Comparison of ENCODE assay signal across 27 cellular contexts in the genomic region with DNA sequence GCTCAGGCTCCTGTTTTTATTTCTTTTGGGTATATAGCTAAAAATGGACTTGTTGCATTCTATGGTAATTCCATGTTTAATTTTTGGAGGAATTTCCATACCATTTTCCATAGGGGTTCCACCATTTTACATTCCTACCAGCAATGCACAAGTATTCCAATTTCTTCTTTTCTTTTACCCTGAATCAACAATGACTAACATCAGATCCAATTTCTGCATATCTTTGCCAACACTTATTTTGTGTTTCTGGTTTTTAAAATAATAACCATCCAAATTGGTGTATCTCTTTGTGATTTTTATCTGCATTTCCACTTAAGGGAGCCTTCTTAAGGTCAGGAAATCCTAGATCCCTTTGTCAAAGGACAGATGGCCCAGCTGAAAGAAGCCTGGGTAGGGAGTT. TPM values are rescaled to one million over a fixed set of nuclear protein-coding genes. Genes with fewer than 3 reads are reported as not detected.
A peak's percentile ranks its signal among the peaks of the same experiment; 100 is the strongest.
DNase-seq lines count a peak whose midpoint lies in the region; ATAC-seq and TF ChIP-seq lines count a peak whose summit lies in the region.
"Had no signal": no experiment of that assay in that cellular context is flagged by ENCODE, and none has a peak within 500 bp of the region (broad histone marks: within the 10 kb centered on the region; RNA-seq: fewer than 3 reads in every experiment).

No MANE protein-coding gene starts in this region.

- no peak overlapping the region for H3K4me3 Mint-ChIP-seq in effector memory CD8-positive, alpha-beta T cell
- H3K4me3 Mint-ChIP-seq in osteocyte (ENCODE audit: unreplicated experiment), result no peak overlapping the region
- H3K4me3 Mint-ChIP-seq: activated CD4-positive, alpha-beta T cell treated with anti-CD3 and anti-CD28 coated beads, Interleukin-2, amount 10 ng/mL, durations not matched to agents 7 days and 5 days; CD8-positive, alpha-beta T cell; central memory CD8-positive, alpha-beta T cell; T-helper 1 cell treated with Interleukin-12 subunit alpha and Interleukin-12 subunit beta and Interleukin-4 antibody, amounts not matched to agents 30 μg/mL and 1 μg/mL, for 36 hours had no signal

- TF ChIP-seq CTCF in RWPE2 (IDR thresholded peaks at IDR 0.05; ENCODE audit: poor library complexity, severe bottlenecking), result no peak
- no peak for TF ChIP-seq CTCF in osteocyte (IDR thresholded peaks at IDR 0.05)
- no peak for TF ChIP-seq CTCF in upper lobe of right lung (IDR thresholded peaks at IDR 0.05)

- peaks cover 62% of the 10 kb centered on the region for H3K36me3 Mint-ChIP-seq in effector memory CD8-positive, alpha-beta T cell (ENCODE audit: insufficient read depth)
- H3K36me3 Mint-ChIP-seq in osteocyte (ENCODE audit: unreplicated experiment), result peaks cover 4% of the 10 kb centered on the region
- H3K36me3 Mint-ChIP-seq: IgD-negative memory B cell had no signal

- peaks cover 0 to 9% of the 10 kb centered on the region in 2 donors for H3K4me1 Mint-ChIP-seq in effector memory CD8-positive, alpha-beta T cell (ENCODE audit: low read depth in 2 of 2)
- peaks cover 67% of the 10 kb centered on the region for H3K4me1 Mint-ChIP-seq in osteocyte (ENCODE audit: unreplicated experiment)
- H3K4me1 Mint-ChIP-seq: activated CD4-positive, alpha-beta T cell treated with anti-CD3 and anti-CD28 coated beads, Interleukin-2, amount 10 ng/mL, durations not matched to agents 7 days and 5 days; central memory CD8-positive, alpha-beta T cell had no signal

- no peaks in the 10 kb centered on the region for H3K9me3 Mint-ChIP-seq in effector memory CD8-positive, alpha-beta T cell
- H3K9me3 Mint-ChIP-seq in osteocyte (ENCODE audit: unreplicated experiment), result no peaks in the 10 kb centered on the region
- H3K9me3 Mint-ChIP-seq: activated CD4-positive, alpha-beta T cell treated with anti-CD3 and anti-CD28 coated beads, Interleukin-2, amount 10 ng/mL, durations not matched to agents 7 days and 5 days; CD8-positive, alpha-beta T cell; central memory CD8-positive, alpha-beta T cell; IgD-negative memory B cell; T-helper 1 cell treated with Interleukin-12 subunit alpha and Interleukin-12 subunit beta and Interleukin-4 antibody, amounts not matched to agents 30 μg/mL and 1 μg/mL, for 36 hours had no signal

- peaks cover 63% of the 10 kb centered on the region for H3K4me1 ChIP-seq in ACC112 (ENCODE audit: control insufficient read depth, insufficient read depth, low read length, unreplicated experiment)
- H3K4me1 ChIP-seq in RWPE2 (ENCODE audit: insufficient read depth, poor library complexity, severe bottlenecking), result peaks cover 28% of the 10 kb centered on the region
- H3K4me1 ChIP-seq in upper lobe of right lung, result peaks cover 9% of the 10 kb centered on the region

- no peak overlapping the region for H2AFZ ChIP-seq in ACC112 (ENCODE audit: low read length, unreplicated experiment)

- intact Hi-C loops in upper lobe of right lung (cut with DNase I), result no loop called here

- H3K4me3 ChIP-seq in ACC112 (ENCODE audit: low read depth, low read length) (no peak overlapping the region), RWPE2 (ENCODE audit: severe bottlenecking) (no peak overlapping the region), upper lobe of right lung (no peak overlapping the region)
- H3K4me3 ChIP-seq: left lung, MG63, mucosa of descending colon, suprapubic skin had no signal

- H3K27ac Mint-ChIP-seq in effector memory CD8-positive, alpha-beta T cell, result peak overlapping the region; percentile 27 to 59
- peak overlapping the region; percentile 85 for H3K27ac Mint-ChIP-seq in osteocyte (ENCODE audit: unreplicated experiment)
- H3K27ac Mint-ChIP-seq: activated CD4-positive, alpha-beta T cell treated with anti-CD3 and anti-CD28 coated beads, Interleukin-2, amount 10 ng/mL, durations not matched to agents 7 days and 5 days; CD8-positive, alpha-beta T cell; T-helper 1 cell treated with Interleukin-12 subunit alpha and Interleukin-12 subunit beta and Interleukin-4 antibody, amounts not matched to agents 30 μg/mL and 1 μg/mL, for 36 hours had no signal

- no peaks in the 10 kb centered on the region for H3K27me3 Mint-ChIP-seq in effector memory CD8-positive, alpha-beta T cell
- no peaks in the 10 kb centered on the region for H3K27me3 Mint-ChIP-seq in osteocyte (ENCODE audit: unreplicated experiment)
- H3K27me3 Mint-ChIP-seq: activated CD4-positive, alpha-beta T cell treated with anti-CD3 and anti-CD28 coated beads, Interleukin-2, amount 10 ng/mL, durations not matched to agents 7 days and 5 days; central memory CD8-positive, alpha-beta T cell; IgD-negative memory B cell had no signal

- H3K9me3 ChIP-seq in RWPE2 (ENCODE audit: severe bottlenecking), result no peaks in the 10 kb centered on the region
- no peaks in the 10 kb centered on the region for H3K9me3 ChIP-seq in upper lobe of right lung
- H3K9me3 ChIP-seq: left lung, MG63, mucosa of descending colon, neutrophil, suprapubic skin had no signal

- H3K27me3 ChIP-seq in ACC112 (ENCODE audit: insufficient read depth, low read length), result no peaks in the 10 kb centered on the region
- no peaks in the 10 kb centered on the region for H3K27me3 ChIP-seq in RWPE2 (ENCODE audit: insufficient read depth, poor library complexity, severe bottlenecking)
- no peaks in the 10 kb centered on the region for H3K27me3 ChIP-seq in upper lobe of right lung
- H3K27me3 ChIP-seq: left lung, MG63, neutrophil, suprapubic skin had no signal

- no peak for DNase-seq in RWPE2 (ENCODE audit: low spot score)
- DNase-seq in effector memory CD8-positive, alpha-beta T cell, result no peak
- DNase-seq in osteocyte (ENCODE audit: extremely low spot score, unreplicated experiment), result no peak
- no peak for DNase-seq in upper lobe of right lung
- DNase-seq in activated effector memory CD4-positive, alpha-beta T cell treated with anti-CD3 and anti-CD28 coated beads, Interleukin-2, amount 50 U/mL, for 16 hours, result no peak
- DNase-seq in 8988T, result no peak
- DNase-seq: activated CD4-positive, alpha-beta T cell treated with anti-CD3 and anti-CD28 coated beads, Interleukin-2, amount 10 ng/mL, durations not matched to agents 7 days and 5 days; activated CD8-positive, alpha-beta memory T cell treated with anti-CD3 and anti-CD28 coated beads, Interleukin-2, amount 50 U/mL, for 4 hours; activated gamma-delta T cell treated with Interleukin-2 at 50 U/mL for 16 hours; amygdala; CD8-positive, alpha-beta T cell; effector memory CD4-positive, alpha-beta T cell; GF-D8; left lung; MG63; mucosa of descending colon; NCI-H748 treated with DMSO at 0.1 percent for 48 hours; right cardiac atrium; SHP77 treated with DMSO at 0.1 percent for 48 hours had no signal

- H3K36me3 ChIP-seq in ACC112 (ENCODE audit: insufficient read depth, low read length), result peaks cover 3% of the 10 kb centered on the region; the same call in 1 of the 2 replicates
- no peaks in the 10 kb centered on the region for H3K36me3 ChIP-seq in RWPE2 (ENCODE audit: low read depth)
- peaks cover 7% of the 10 kb centered on the region for H3K36me3 ChIP-seq in upper lobe of right lung

- ATAC-seq in RWPE2 (ENCODE audit: low read depth), result no peak
- no peak for ATAC-seq in effector memory CD8-positive, alpha-beta T cell (replicated peaks)
- no peak for ATAC-seq in upper lobe of right lung
- ATAC-seq in HG03457 (IDR thresholded peaks at IDR 0.05; ENCODE audit: unreplicated experiment), result no peak
- ATAC-seq: CD8-positive, alpha-beta T cell had no signal

- H3K79me2 ChIP-seq in ACC112 (ENCODE audit: control insufficient read depth, insufficient read depth, low read length, unreplicated experiment), result no peaks in the 10 kb centered on the region

- H3K27ac ChIP-seq in ACC112 (ENCODE audit: low read depth, low read length) (peak overlapping the region; percentile 85), RWPE2 (ENCODE audit: poor library complexity, severe bottlenecking) (peak overlapping the region; percentile 62), upper lobe of right lung (no peak overlapping the region)
- H3K27ac ChIP-seq: HL-60, neutrophil, suprapubic skin had no signal

RNA-seq across cellular contexts. Expression of a gene that starts 29.5 kb away (rescaled TPM):
- total RNA-seq in osteocyte, result 22.4 and 23.0 TPM in 2 replicates
- total RNA-seq in upper lobe of right lung, result 19.2 TPM
